Comparison of ENCODE assay signal across 22 cellular contexts in genomic region chr7:95110707-95111106, GRCh38.
DNase-seq lines count a peak whose midpoint lies in the region; ATAC-seq and TF ChIP-seq lines count a peak whose summit lies in the region.
"Had no signal": no experiment of that assay in that cellular context is flagged by ENCODE, and none has a peak within 500 bp of the region (broad histone marks: within the 10 kb centered on the region; RNA-seq: fewer than 3 reads in every experiment).

No MANE protein-coding gene starts in this region.

- no peak overlapping the region for H3K9ac ChIP-seq in mammary epithelial cell (ENCODE audit: insufficient read depth, low read length)
- H3K9ac ChIP-seq: BLaER1 had no signal

- no peaks in the 10 kb centered on the region for H3K4me1 ChIP-seq in lower lobe of right lung
- no peaks in the 10 kb centered on the region for H3K4me1 ChIP-seq in mammary epithelial cell (ENCODE audit: insufficient read depth, low read length)
- H3K4me1 ChIP-seq: BE2C, BLaER1 had no signal

- peak; percentile 72 for DNase-seq in LNCaP clone FGC (ENCODE audit: low read depth)
- DNase-seq in lower lobe of right lung: no peak
- no peak for DNase-seq in mammary epithelial cell
- DNase-seq in DMS53 treated with DMSO at 0.1 percent for 48 hours (lab: John Stamatoyannopoulos, UW; ENCODE audit: unreplicated experiment): no peak
- no peak for DNase-seq in RWPE1 (ENCODE audit: low spot score)
- no peak for DNase-seq in left colon
- DNase-seq: 8988T; ACHN; BE2C; C1 segment of cervical spinal cord; CD4-positive, alpha-beta memory T cell; CD4-positive, CD25-positive, alpha-beta regulatory T cell; CD8-positive, alpha-beta memory T cell; COR-L47; DMS 273 treated with DMSO at 0.1 percent for 48 hours; DMS153; DMS53; DMS79 treated with DMSO at 0.1 percent for 48 hours; GDM1 had no signal

- dilution Hi-C loops in mammary epithelial cell (cut with HindIII; ENCODE audit: low sequenced_read_pairs): no loop called here

- ATAC-seq in lower lobe of right lung (peak; percentile 34 to 71), left colon (no peak)
- ATAC-seq: GM12878 had no signal

- BruUV-seq in mammary epithelial cell (replicated peaks; lab: Mats Ljungman, UMichigan): no TSS peak

- H3K36me3 ChIP-seq in lower lobe of right lung (no peaks in the 10 kb centered on the region), mammary epithelial cell (ENCODE audit: insufficient read depth, low read length) (no peaks in the 10 kb centered on the region)
- H3K36me3 ChIP-seq: BE2C, BLaER1 had no signal

- intact Hi-C loops in lower lobe of right lung (cut with DNase I) (no loop called here), mammary epithelial cell (cut with micrococcal nuclease) (no loop called here), left colon (cut with DNase I, micrococcal nuclease) (no loop called here)

- TF ChIP-seq CTCF in LNCaP clone FGC (IDR thresholded peaks at IDR 0.05; ENCODE audit: control insufficient read depth, extremely low read depth, insufficient read depth) (no peak), VCaP (conservative IDR thresholded peaks at IDR 0.05) (no peak), lower lobe of right lung (IDR thresholded peaks at IDR 0.05) (no peak), mammary epithelial cell (conservative IDR thresholded peaks at IDR 0.05 in 1 of 2, IDR thresholded peaks at IDR 0.05 in 1 of 2; ENCODE audit: extremely low read depth in 1 of 2, insufficient read depth in 1 of 2, low read depth in 1 of 2, low read length in 2 of 2) (no peak), RWPE1 (conservative IDR thresholded peaks at IDR 0.05; ENCODE audit: low read depth) (no peak)

- H3K4me3 ChIP-seq in LNCaP clone FGC (ENCODE audit: low read depth, low read length) (no peak overlapping the region), lower lobe of right lung (no peak overlapping the region), mammary epithelial cell (replicated peaks in 1 of 3; ENCODE audit: insufficient read depth in 1 of 3, low read depth in 2 of 3, low read length in 3 of 3) (no peak overlapping the region)
- H3K4me3 ChIP-seq: BLaER1, GM12878 had no signal

- no peak overlapping the region for H3K4me2 ChIP-seq in mammary epithelial cell (ENCODE audit: insufficient read depth, low read depth, low read length)
- H3K4me2 ChIP-seq: BLaER1 had no signal

- CTCF ChIA-PET in mammary epithelial cell (lab: Charles Lee; ENCODE audit: low non-redundant PET) (no interaction called here), RWPE1 (lab: Yijun Ruan, JAX) (no interaction called here)

- H2AFZ ChIP-seq in mammary epithelial cell (ENCODE audit: low read depth, low read length): no peak overlapping the region

- H3K9me3 ChIP-seq in lower lobe of right lung (no peaks in the 10 kb centered on the region), mammary epithelial cell (replicated peaks; ENCODE audit: insufficient read depth, low read length) (no peaks in the 10 kb centered on the region)
- H3K9me3 ChIP-seq: BE2C, BLaER1 had no signal

- no peaks in the 10 kb centered on the region for H4K20me1 ChIP-seq in mammary epithelial cell (ENCODE audit: insufficient read depth, low read length)
- H4K20me1 ChIP-seq: BLaER1 had no signal

- peak overlapping the region; percentile 44 for H3K27ac ChIP-seq in VCaP
- no peak overlapping the region for H3K27ac ChIP-seq in lower lobe of right lung
- no peak overlapping the region for H3K27ac ChIP-seq in mammary epithelial cell (ENCODE audit: insufficient read depth, low read depth, low read length)
- no peak overlapping the region for H3K27ac ChIP-seq in RWPE1
- H3K27ac ChIP-seq: BLaER1 had no signal

- 94% methylated on average over 3 of the region's 3 CpGs for WGBS in mammary epithelial cell (ENCODE audit: low coverage, missing lambda C conversion rate)

- in situ Hi-C loops in mammary epithelial cell (cut with MboI; ENCODE audit: low sequenced_read_pairs in 2 of 2): no loop called here

- H3K79me2 ChIP-seq in mammary epithelial cell (ENCODE audit: insufficient read depth, low read length): no peaks in the 10 kb centered on the region

- H3K27me3 ChIP-seq in lower lobe of right lung (ENCODE audit: low read depth): no peaks in the 10 kb centered on the region
- no peaks in the 10 kb centered on the region for H3K27me3 ChIP-seq in mammary epithelial cell (ENCODE audit: insufficient read depth, low read length)
- H3K27me3 ChIP-seq: BE2C, BLaER1 had no signal

- POLR2A ChIA-PET in RWPE1 (lab: Yijun Ruan, JAX; ENCODE audit: low non-redundant PET): no interaction called here
